ENCODE assay signal across 14 cellular contexts in genomic region chr14:90111895-90112534, GRCh38. TPM values are rescaled to one million over a fixed set of nuclear protein-coding genes. Genes with fewer than 3 reads are reported as not detected.
DNase-seq lines count a peak whose midpoint lies in the region; ATAC-seq and TF ChIP-seq lines count a peak whose summit lies in the region.
"Had no signal": no experiment of that assay in that cellular context is flagged by ENCODE, and none has a peak within 500 bp of the region (broad histone marks: within the 10 kb centered on the region; RNA-seq: fewer than 3 reads in every experiment).

No MANE protein-coding gene starts in this region.

- H3K79me2 ChIP-seq in PC-3 (ENCODE audit: low read length) = no peaks in the 10 kb centered on the region

- H3K4me2 ChIP-seq in PC-3 (ENCODE audit: low read length) = peak overlapping the region; percentile 73

- CTCF ChIA-PET in PC-3 (lab: Charles Lee) = no interaction called here

- DNase-seq in GM04503 (ENCODE audit: low read depth) (peak; percentile 51), PC-3 (peak; percentile 88), epithelial cell of proximal tubule (ENCODE audit: low read depth) (peak; percentile 50), renal cortical epithelial cell (ENCODE audit: low read depth) (peak; percentile 70)
- DNase-seq: NCI-H1105, NCI-H526 treated with DMSO at 0.1 percent for 48 hours had no signal

- H3F3A ChIP-seq in PC-3 (ENCODE audit: low read length, unreplicated experiment) = no peaks in the 10 kb centered on the region

- no peaks in the 10 kb centered on the region for H3K27me3 ChIP-seq in PC-3 (ENCODE audit: low read length)
- H3K27me3 ChIP-seq: right atrium auricular region had no signal

- POLR2A ChIA-PET in PC-3 (lab: Charles Lee; ENCODE audit: unreplicated experiment) = no interaction called here

- no peaks in the 10 kb centered on the region for H3K36me3 ChIP-seq in PC-3 (ENCODE audit: low read depth, low read length)
- H3K36me3 ChIP-seq: right atrium auricular region, thoracic aorta had no signal

- H3K9me2 ChIP-seq in PC-3 (replicated peaks; ENCODE audit: low read length) = no peaks in the 10 kb centered on the region

- H3K9ac ChIP-seq in PC-3 (ENCODE audit: low read length) = peak overlapping the region; percentile 33; the same call in 1 of the 2 replicates

- ATAC-seq in PC-3 (peak; percentile 80), HG02642 (IDR thresholded peaks at IDR 0.05; ENCODE audit: poor library complexity, unreplicated experiment) (no peak), GM19397 (IDR thresholded peaks at IDR 0.05; ENCODE audit: unreplicated experiment) (no peak), HG03342 (IDR thresholded peaks at IDR 0.05; ENCODE audit: unreplicated experiment) (no peak)
- ATAC-seq: WTC11 had no signal

- H3K9me3 ChIP-seq in PC-3 (ENCODE audit: low read length) = no peaks in the 10 kb centered on the region
- H3K9me3 ChIP-seq: right atrium auricular region, thoracic aorta had no signal

- 0 out of 2 replicates have a peak overlapping the region, but pooled peaks have one; percentile 11 for H2AFZ ChIP-seq in PC-3 (ENCODE audit: low read length)

- peak overlapping the region; percentile 36; the same call in 1 of the 2 replicates for H3K4me3 ChIP-seq in PC-3 (ENCODE audit: low read length)
- H3K4me3 ChIP-seq in epithelial cell of proximal tubule (ENCODE audit: low read depth, low read length) = no peak overlapping the region
- H3K4me3 ChIP-seq: right atrium auricular region, thoracic aorta had no signal

- H3K27ac ChIP-seq in PC-3 (ENCODE audit: low read length) = peak overlapping the region; percentile 87
- H3K27ac ChIP-seq: right atrium auricular region, thoracic aorta had no signal

- no peaks in the 10 kb centered on the region for H4K20me1 ChIP-seq in PC-3 (ENCODE audit: low read length)

- intact Hi-C loops in PC-3 (cut with micrococcal nuclease) = no loop called here

- H3K4me1 ChIP-seq in PC-3 (ENCODE audit: insufficient read depth, low read length) = peaks cover 33% of the 10 kb centered on the region
- H3K4me1 ChIP-seq: right atrium auricular region had no signal

- no TSS peak for BruUV-seq in PC-3 (replicated peaks; lab: Mats Ljungman, UMichigan)

- no peak for TF ChIP-seq CTCF in PC-3 (conservative IDR thresholded peaks at IDR 0.05; ENCODE audit: low read depth, low read length)
- no peak for TF ChIP-seq CTCF in epithelial cell of proximal tubule (conservative IDR thresholded peaks at IDR 0.05; ENCODE audit: low read depth, low read length)

RNA-seq across cellular contexts. Expression of gene KCNK13, which starts 50.2 kb away (rescaled TPM):
- 0.17 and 0.58 TPM in 2 replicates for total RNA-seq in PC-3 (2014; rRNA removed)
- 0.12 and 0.22 TPM in 2 replicates for total RNA-seq in epithelial cell of proximal tubule
- total RNA-seq in renal cortical epithelial cell = not detected in 2 replicates
- total RNA-seq: endothelial cell of umbilical vein, HT-29 had no signal
